ENCODE assay signal across 8 cellular contexts in genomic region chr12:56469007-56469930, GRCh38. TPM values are rescaled to one million over a fixed set of nuclear protein-coding genes. Genes with fewer than 3 reads are reported as not detected.
DNase-seq lines count a peak whose midpoint lies in the region; TF ChIP-seq lines count a peak whose summit lies in the region.

No MANE protein-coding gene starts in this region.

- peak overlapping the region; percentile 79 for H3K27ac ChIP-seq in brain microvascular endothelial cell
- H3K27ac ChIP-seq in liver (ENCODE audit: low read depth in 1 of 2, low read length in 2 of 2) = peak overlapping the region; percentile 97 to 99
- H3K27ac ChIP-seq in testis = peak overlapping the region; percentile 80 to 83

- no peaks in the 10 kb centered on the region for H3K36me3 ChIP-seq in brain microvascular endothelial cell (replicated peaks)
- H3K36me3 ChIP-seq in liver (ENCODE audit: control insufficient read depth in 4 of 4, insufficient read depth in 3 of 4, low read depth in 1 of 4, low read length in 3 of 4) = peaks cover 0 to 19% (median 14%) of the 10 kb centered on the region in 4 donors
- no peaks in the 10 kb centered on the region for H3K36me3 ChIP-seq in testis (ENCODE audit: low read depth, missing control alignments)

- peaks cover 0 to 33% (median 28%) of the 10 kb centered on the region in 4 donors for H3K4me1 ChIP-seq in liver (ENCODE audit: control insufficient read depth in 4 of 4, insufficient read depth in 4 of 4, low read length in 3 of 4)
- peaks cover 11% of the 10 kb centered on the region for H3K4me1 ChIP-seq in testis

- 22% methylated on average over 19 of the region's 19 CpGs for WGBS in liver
- 30% methylated on average over 16 to 19 of the region's 19 CpGs for WGBS in testis, 2 donors

- TF ChIP-seq POLR2A in testis (IDR thresholded peaks at IDR 0.05) = no peak

- peak overlapping the region; percentile 73 for H3K4me3 ChIP-seq in GM08714 (ENCODE audit: low read length)
- peak overlapping the region; percentile 94 for H3K4me3 ChIP-seq in brain microvascular endothelial cell (ENCODE audit: low read depth, low read length)
- peak overlapping the region; percentile 66 to 100 (median 98) for H3K4me3 ChIP-seq in liver (ENCODE audit: low read depth in 1 of 3, low read length in 3 of 3)
- peak overlapping the region; percentile 80 for H3K4me3 ChIP-seq in testis

- no peak for TF ChIP-seq RAD21 in liver (IDR thresholded peaks at IDR 0.05)

- intact Hi-C loops in testis (cut with DNase I; ENCODE audit: low total_unique reads) = no loop called here

- DNase-seq in NCI-H2029 (lab: John Stamatoyannopoulos, UW) (peak; percentile 15), brain microvascular endothelial cell (no peak), testis (peak; percentile 60), NCI-H1694 treated with DMSO at 0.1 percent for 48 hours (lab: John Stamatoyannopoulos, UW) (no peak), superior temporal gyrus (ENCODE audit: extremely low spot score) (no peak), cerebellum (ENCODE audit: low spot score) (no peak)

- H3K27me3 ChIP-seq in brain microvascular endothelial cell (replicated peaks) = no peaks in the 10 kb centered on the region
- H3K27me3 ChIP-seq in liver (ENCODE audit: control insufficient read depth in 4 of 4, insufficient read depth in 4 of 4, low read length in 3 of 4) = no peaks in the 10 kb centered on the region
- no peaks in the 10 kb centered on the region for H3K27me3 ChIP-seq in testis

- no peaks in the 10 kb centered on the region for H3K9me3 ChIP-seq in liver (ENCODE audit: control insufficient read depth in 4 of 4, low read length in 3 of 4)
- H3K9me3 ChIP-seq in testis = no peaks in the 10 kb centered on the region

- peak overlapping the region; percentile 98 to 100 for H3K9ac ChIP-seq in liver (ENCODE audit: low read depth in 1 of 2, low read length in 2 of 2)

- TF ChIP-seq CTCF in brain microvascular endothelial cell (IDR thresholded peaks at IDR 0.05; ENCODE audit: low read depth, low read length, missing control alignments) (no peak), liver (IDR thresholded peaks at IDR 0.05; ENCODE audit: low read depth, low read length, missing input control) (no peak), testis (IDR thresholded peaks at IDR 0.05) (no peak)

- in situ Hi-C loops in brain microvascular endothelial cell (cut with HindIII; ENCODE audit: low pct_ligation_motif_present, low sequenced_read_pairs) = no loop called here

TF ChIP-seq in liver, 16 proteins besides CTCF, POLR2A, EP300 and RAD21:
- TF ChIP-seq HNF4A (conservative IDR thresholded peaks at IDR 0.05) (peak in 1 of 2 donors; percentile 4), TAF1 (conservative IDR thresholded peaks at IDR 0.05) (peak; percentile 15), RXRA (IDR thresholded peaks at IDR 0.05) (peak in 1 of 2 donors; percentile 42)
- TF ChIP-seq, protein P1, sequence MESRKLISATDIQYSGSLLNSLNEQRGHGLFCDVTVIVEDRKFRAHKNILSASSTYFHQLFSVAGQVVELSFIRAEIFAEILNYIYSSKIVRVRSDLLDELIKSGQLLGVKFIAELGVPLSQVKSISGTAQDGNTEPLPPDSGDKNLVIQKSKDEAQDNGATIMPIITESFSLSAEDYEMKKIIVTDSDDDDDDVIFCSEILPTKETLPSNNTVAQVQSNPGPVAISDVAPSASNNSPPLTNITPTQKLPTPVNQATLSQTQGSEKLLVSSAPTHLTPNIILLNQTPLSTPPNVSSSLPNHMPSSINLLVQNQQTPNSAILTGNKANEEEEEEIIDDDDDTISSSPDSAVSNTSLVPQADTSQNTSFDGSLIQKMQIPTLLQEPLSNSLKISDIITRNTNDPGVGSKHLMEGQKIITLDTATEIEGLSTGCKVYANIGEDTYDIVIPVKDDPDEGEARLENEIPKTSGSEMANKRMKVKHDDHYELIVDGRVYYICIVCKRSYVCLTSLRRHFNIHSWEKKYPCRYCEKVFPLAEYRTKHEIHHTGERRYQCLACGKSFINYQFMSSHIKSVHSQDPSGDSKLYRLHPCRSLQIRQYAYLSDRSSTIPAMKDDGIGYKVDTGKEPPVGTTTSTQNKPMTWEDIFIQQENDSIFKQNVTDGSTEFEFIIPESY (IDR thresholded peaks at IDR 0.05) = no peak

RNA-seq across cellular contexts. Expression of gene SPRYD4, which starts 0.9 kb away (rescaled TPM):
- total RNA-seq in liver = 1 to 10 TPM; 3.8 to 7.6 TPM
- 10 to 100 TPM in 1 of 2 donors, 1 to 10 TPM in 1; 7.7 to 13.0 TPM for polyA plus RNA-seq in liver
- 1 to 10 TPM; 6.8 to 6.9 TPM for total RNA-seq in testis
- polyA plus RNA-seq in testis (ENCODE audit: insufficient read depth, low read depth, low replicate concordance) = 2.6 TPM
- total RNA-seq in cerebellum = 3.8 TPM

RNA-seq across cellular contexts. Expression of gene MIP, which starts 14.8 kb away (rescaled TPM):
- total RNA-seq in liver (under 1 TPM; 0.09 to 0.50 TPM), testis (1 to 10 TPM in 1 of 2 donors, under 1 TPM in 1; 0.63 to 1.2 TPM), cerebellum (not detected)
- polyA plus RNA-seq in liver (under 1 TPM; 0.28 to 0.60 TPM), testis (ENCODE audit: insufficient read depth, low read depth, low replicate concordance) (1.1 TPM)

RNA-seq across cellular contexts. Expression of gene GLS2, which starts 18.7 kb away (rescaled TPM):
- total RNA-seq in liver = 10 to 100 TPM; 42.2 to 53.8 TPM
- polyA plus RNA-seq in liver = 10 to 100 TPM; 28.0 to 53.7 TPM
- total RNA-seq in testis = 1 to 10 TPM; 3.8 to 4.7 TPM
- polyA plus RNA-seq in testis (ENCODE audit: insufficient read depth, low read depth, low replicate concordance) = 2.2 TPM
- 6.1 TPM for total RNA-seq in cerebellum

RNA-seq across cellular contexts. Expression of gene TIMELESS, which starts 20.0 kb away (rescaled TPM):
- total RNA-seq in liver (10 to 100 TPM; 12.9 to 17.6 TPM), testis (10 to 100 TPM; 16.2 to 16.3 TPM), cerebellum (8.5 TPM)
- polyA plus RNA-seq in liver (1 to 10 TPM; 5.1 to 7.8 TPM), testis (ENCODE audit: insufficient read depth, low read depth, low replicate concordance) (13.5 TPM)

RNA-seq across cellular contexts. Expression of gene RBMS2, which starts 52.4 kb away (rescaled TPM):
- total RNA-seq in liver (1 to 10 TPM; 2.3 to 3.8 TPM), testis (10 to 100 TPM; 12.8 TPM), cerebellum (11.7 TPM)
- polyA plus RNA-seq in liver (1 to 10 TPM; 1.2 to 1.3 TPM), testis (ENCODE audit: insufficient read depth, low read depth, low replicate concordance) (15.8 TPM)

Comparison
In these comparisons a context has a peak if more than half of its experiments do, and no peak if none do; other contexts are left out.
1. DNase-seq: peak in NCI-H2029 (single experiment) and testis (single experiment); none in brain microvascular endothelial cell (single experiment), NCI-H1694 treated with DMSO at 0.1 percent for 48 hours (single experiment), superior temporal gyrus (single experiment) and cerebellum (single experiment).
2. Peak in every context shown above with its lines, with median percentiles within 50 percentile points of each other: H3K4me3 ChIP-seq and H3K27ac ChIP-seq.